ENCODE assay signal across 8 cellular contexts in genomic region chr21:29002442-29003144, GRCh38. TPM values are rescaled to one million over a fixed set of nuclear protein-coding genes. Genes with fewer than 3 reads are reported as not detected.
DNase-seq lines count a peak whose midpoint lies in the region; ATAC-seq lines count a peak whose summit lies in the region.

No MANE protein-coding gene starts in this region.

- peak; percentile 61 for DNase-seq in NCI-H2029 treated with DMSO at 0.1 percent for 48 hours (lab: John Stamatoyannopoulos, UW)
- DNase-seq in T1000 (lab: John Stamatoyannopoulos, UW), result peak; percentile 85
- DNase-seq in astrocyte of the hippocampus (ENCODE audit: low read depth, low spot score), result peak; percentile 97
- peak; percentile 90 for DNase-seq in hippocampal formation (lab: John Stamatoyannopoulos, UW)
- DNase-seq in renal cortical epithelial cell (ENCODE audit: low read depth), result peak; percentile 91
- no peak for DNase-seq in NCI-H1048 (lab: John Stamatoyannopoulos, UW)

- ATAC-seq in GM18508 (IDR thresholded peaks at IDR 0.05; ENCODE audit: insufficient read depth, unreplicated experiment) (peak; percentile 97), HG02981 (IDR thresholded peaks at IDR 0.05; ENCODE audit: unreplicated experiment) (peak; percentile 98)

RNA-seq across cellular contexts. Expression of gene LTN1, which starts 9.9 kb away (rescaled TPM):
- 39.2 and 44.5 TPM in 2 replicates for total RNA-seq in renal cortical epithelial cell

RNA-seq across cellular contexts. Expression of gene RWDD2B, which starts 16.6 kb away (rescaled TPM):
- total RNA-seq in renal cortical epithelial cell, result 16.1 and 16.8 TPM in 2 replicates

RNA-seq across cellular contexts. Expression of gene USP16, which starts 21.9 kb away (rescaled TPM):
- 32.2 and 36.6 TPM in 2 replicates for total RNA-seq in renal cortical epithelial cell
